ENCODE assay signal across 16 cellular contexts in genomic region chr1:81254560-81254959, GRCh38.
A peak's percentile ranks its signal among the peaks of the same experiment; 100 is the strongest.
DNase-seq lines count a peak whose midpoint lies in the region; ATAC-seq and TF ChIP-seq lines count a peak whose summit lies in the region.
"Had no signal": no experiment of that assay in that cellular context is flagged by ENCODE, and none has a peak within 500 bp of the region (broad histone marks: within the 10 kb centered on the region; RNA-seq: fewer than 3 reads in every experiment).

No MANE protein-coding gene starts in this region.

- H3K4me3 ChIP-seq in HAP-1 (no peak overlapping the region), astrocyte of the spinal cord (ENCODE audit: low read depth, low read length) (no peak overlapping the region), upper lobe of left lung (no peak overlapping the region)
- H3K4me3 ChIP-seq: right atrium auricular region, stomach had no signal

- no peaks in the 10 kb centered on the region for H3K9me3 Mint-ChIP-seq in activated T-helper 2 cell treated with anti-CD3 and anti-CD28 coated beads, Interferon-gamma antibody, Interleukin-2, Interleukin-4, amounts not matched to agents 10 μg/mL and 5 μg/mL and 100 μg/mL, durations not matched to agents 14 hours and 24 hours and 36 hours
- H3K9me3 Mint-ChIP-seq: brain had no signal

- TF ChIP-seq POLR2A in upper lobe of left lung (IDR thresholded peaks at IDR 0.05), result no peak

- no peak overlapping the region for H3K27ac ChIP-seq in upper lobe of left lung
- H3K27ac ChIP-seq: epithelial cell of prostate, right atrium auricular region, stomach had no signal

- peak; percentile 19 for DNase-seq in AG20443 (ENCODE audit: low spot score)
- DNase-seq in HAP-1 (ENCODE audit: low spot score in 2 of 2), result peak; percentile 29 to 47
- DNase-seq in astrocyte of the spinal cord (ENCODE audit: low read depth, low spot score), result no peak
- peak; percentile 46 for DNase-seq in iPS-NIHi7 (ENCODE audit: extremely low spot score)
- no peak for DNase-seq in activated T-helper 2 cell treated with anti-CD3 and anti-CD28 coated beads, Interferon-gamma antibody, Interleukin-2, Interleukin-4, amounts not matched to agents 10 μg/mL and 5 μg/mL and 100 μg/mL, durations not matched to agents 14 hours and 24 hours and 36 hours (ENCODE audit: low spot score)
- DNase-seq in stimulated activated CD4-positive, alpha-beta T cell treated with anti-CD3 and anti-CD28 coated beads, Interleukin-2, amount 100 ng/mL, for 24 hours, result no peak
- DNase-seq in upper lobe of left lung, result no peak
- DNase-seq in NCI-H524 (lab: John Stamatoyannopoulos, UW), result no peak
- DNase-seq: activated CD4-positive, alpha-beta T cell treated with anti-CD3 and anti-CD28 coated beads for 36 hours; C1 segment of cervical spinal cord; GF-D8; NCI-H2107; stomach had no signal

- ATAC-seq in upper lobe of left lung (ENCODE audit: low FRiP score in 2 of 2), result no peak
- ATAC-seq: activated CD4-positive, alpha-beta T cell treated with anti-CD3 and anti-CD28 coated beads for 36 hours had no signal

- H3K27me3 ChIP-seq in HAP-1 (ENCODE audit: low read depth) (no peaks in the 10 kb centered on the region), upper lobe of left lung (no peaks in the 10 kb centered on the region)
- H3K27me3 ChIP-seq: right atrium auricular region, stomach had no signal

- no peak for TF ChIP-seq EP300 in upper lobe of left lung (IDR thresholded peaks at IDR 0.05)

- WGBS in upper lobe of left lung, 2 donors, result 93 to 100% methylated on average over 2 of the region's 2 CpGs

- H3K4me1 ChIP-seq in HAP-1 (peaks cover 19% of the 10 kb centered on the region), upper lobe of left lung (no peaks in the 10 kb centered on the region)
- H3K4me1 ChIP-seq: stomach had no signal

- H3K9me3 ChIP-seq in HAP-1, result no peaks in the 10 kb centered on the region; the same call in 1 of the 2 replicates
- H3K9me3 ChIP-seq in upper lobe of left lung, result no peaks in the 10 kb centered on the region
- H3K9me3 ChIP-seq: right atrium auricular region, stomach had no signal

- peak; percentile 17 for TF ChIP-seq CTCF in astrocyte of the spinal cord (IDR thresholded peaks at IDR 0.05; ENCODE audit: low read depth, low read length)
- no peak for TF ChIP-seq CTCF in upper lobe of left lung (IDR thresholded peaks at IDR 0.05)

- H3K27ac Mint-ChIP-seq in activated T-helper 2 cell treated with anti-CD3 and anti-CD28 coated beads, Interferon-gamma antibody, Interleukin-2, Interleukin-4, amounts not matched to agents 10 μg/mL and 5 μg/mL and 100 μg/mL, durations not matched to agents 14 hours and 24 hours and 36 hours, result no peak overlapping the region
- H3K27ac Mint-ChIP-seq: activated CD4-positive, alpha-beta T cell treated with anti-CD3 and anti-CD28 coated beads for 36 hours; brain had no signal

- intact Hi-C loops in activated T-helper 2 cell treated with anti-CD3 and anti-CD28 coated beads, Interferon-gamma antibody, Interleukin-2, Interleukin-4, amounts not matched to agents 10 μg/mL and 5 μg/mL and 100 μg/mL, durations not matched to agents 14 hours and 24 hours and 36 hours (cut with micrococcal nuclease), result no loop called here

- H3K36me3 ChIP-seq in HAP-1 (replicated peaks), result no peaks in the 10 kb centered on the region
- no peaks in the 10 kb centered on the region for H3K36me3 ChIP-seq in upper lobe of left lung
- H3K36me3 ChIP-seq: right atrium auricular region, stomach had no signal

- no peak overlapping the region for H3K4me3 Mint-ChIP-seq in activated T-helper 2 cell treated with anti-CD3 and anti-CD28 coated beads, Interferon-gamma antibody, Interleukin-2, Interleukin-4, amounts not matched to agents 10 μg/mL and 5 μg/mL and 100 μg/mL, durations not matched to agents 14 hours and 24 hours and 36 hours (ENCODE audit: low read depth)
- H3K4me3 Mint-ChIP-seq: activated CD4-positive, alpha-beta T cell treated with anti-CD3 and anti-CD28 coated beads for 36 hours; brain had no signal

- in situ Hi-C loops in HAP-1 (cut with MboI; ENCODE audit: low sequenced_read_pairs) (no loop called here), astrocyte of the spinal cord (cut with HindIII; ENCODE audit: low sequenced_read_pairs) (no loop called here)

- no peaks in the 10 kb centered on the region for H3K27me3 Mint-ChIP-seq in activated T-helper 2 cell treated with anti-CD3 and anti-CD28 coated beads, Interferon-gamma antibody, Interleukin-2, Interleukin-4, amounts not matched to agents 10 μg/mL and 5 μg/mL and 100 μg/mL, durations not matched to agents 14 hours and 24 hours and 36 hours (ENCODE audit: low read depth)
- H3K27me3 Mint-ChIP-seq: activated CD4-positive, alpha-beta T cell treated with anti-CD3 and anti-CD28 coated beads for 36 hours; brain had no signal

- H3K36me3 Mint-ChIP-seq in activated T-helper 2 cell treated with anti-CD3 and anti-CD28 coated beads, Interferon-gamma antibody, Interleukin-2, Interleukin-4, amounts not matched to agents 10 μg/mL and 5 μg/mL and 100 μg/mL, durations not matched to agents 14 hours and 24 hours and 36 hours (ENCODE audit: low read depth), result no peaks in the 10 kb centered on the region
- H3K36me3 Mint-ChIP-seq: brain had no signal

- no peaks in the 10 kb centered on the region for H3K4me1 Mint-ChIP-seq in activated T-helper 2 cell treated with anti-CD3 and anti-CD28 coated beads, Interferon-gamma antibody, Interleukin-2, Interleukin-4, amounts not matched to agents 10 μg/mL and 5 μg/mL and 100 μg/mL, durations not matched to agents 14 hours and 24 hours and 36 hours (ENCODE audit: low read depth)
- H3K4me1 Mint-ChIP-seq: activated CD4-positive, alpha-beta T cell treated with anti-CD3 and anti-CD28 coated beads for 36 hours; brain had no signal

Comparison
In these comparisons a context has a peak if more than half of its experiments do, and no peak if none do; other contexts are left out.
1. DNase-seq: peak in AG20443 (single experiment), HAP-1 (2 of 2) and iPS-NIHi7 (single experiment); none in astrocyte of the spinal cord (single experiment), activated T-helper 2 cell treated with anti-CD3 and anti-CD28 coated beads, Interferon-gamma antibody, Interleukin-2, Interleukin-4, amounts not matched to agents 10 μg/mL and 5 μg/mL and 100 μg/mL, durations not matched to agents 14 hours and 24 hours and 36 hours (single experiment), stimulated activated CD4-positive, alpha-beta T cell treated with anti-CD3 and anti-CD28 coated beads, Interleukin-2, amount 100 ng/mL, for 24 hours (0 of 2), upper lobe of left lung (0 of 2) and NCI-H524 (0 of 2).